In the genomic region with DNA sequence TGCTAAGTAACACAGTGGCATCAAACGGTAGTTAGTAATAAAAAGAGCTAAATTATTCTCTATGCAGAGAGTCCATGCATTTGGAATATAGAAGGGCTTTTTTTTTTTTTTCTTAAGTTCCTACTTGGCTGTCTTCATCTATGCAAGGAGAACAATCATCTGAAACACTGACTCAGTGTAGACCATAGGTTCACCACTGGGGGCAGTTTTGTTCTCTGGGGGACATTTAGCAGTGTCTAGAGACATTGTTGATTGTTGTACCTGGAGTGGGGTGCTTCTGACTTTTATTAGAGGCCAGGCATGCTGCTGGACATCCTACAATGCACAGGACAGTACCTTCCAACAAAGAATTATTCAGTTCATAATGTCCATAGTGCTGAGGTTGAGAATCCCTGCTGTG, we compare ENCODE assay signal across 1 cellular context.
TF ChIP-seq lines count a peak whose summit lies in the region.

No MANE protein-coding gene starts in this region.

TF ChIP-seq in HCT116, 20 proteins besides CTCF, POLR2A, EP300 and RAD21 (continued from another document):
- TF ChIP-seq, protein P1, sequence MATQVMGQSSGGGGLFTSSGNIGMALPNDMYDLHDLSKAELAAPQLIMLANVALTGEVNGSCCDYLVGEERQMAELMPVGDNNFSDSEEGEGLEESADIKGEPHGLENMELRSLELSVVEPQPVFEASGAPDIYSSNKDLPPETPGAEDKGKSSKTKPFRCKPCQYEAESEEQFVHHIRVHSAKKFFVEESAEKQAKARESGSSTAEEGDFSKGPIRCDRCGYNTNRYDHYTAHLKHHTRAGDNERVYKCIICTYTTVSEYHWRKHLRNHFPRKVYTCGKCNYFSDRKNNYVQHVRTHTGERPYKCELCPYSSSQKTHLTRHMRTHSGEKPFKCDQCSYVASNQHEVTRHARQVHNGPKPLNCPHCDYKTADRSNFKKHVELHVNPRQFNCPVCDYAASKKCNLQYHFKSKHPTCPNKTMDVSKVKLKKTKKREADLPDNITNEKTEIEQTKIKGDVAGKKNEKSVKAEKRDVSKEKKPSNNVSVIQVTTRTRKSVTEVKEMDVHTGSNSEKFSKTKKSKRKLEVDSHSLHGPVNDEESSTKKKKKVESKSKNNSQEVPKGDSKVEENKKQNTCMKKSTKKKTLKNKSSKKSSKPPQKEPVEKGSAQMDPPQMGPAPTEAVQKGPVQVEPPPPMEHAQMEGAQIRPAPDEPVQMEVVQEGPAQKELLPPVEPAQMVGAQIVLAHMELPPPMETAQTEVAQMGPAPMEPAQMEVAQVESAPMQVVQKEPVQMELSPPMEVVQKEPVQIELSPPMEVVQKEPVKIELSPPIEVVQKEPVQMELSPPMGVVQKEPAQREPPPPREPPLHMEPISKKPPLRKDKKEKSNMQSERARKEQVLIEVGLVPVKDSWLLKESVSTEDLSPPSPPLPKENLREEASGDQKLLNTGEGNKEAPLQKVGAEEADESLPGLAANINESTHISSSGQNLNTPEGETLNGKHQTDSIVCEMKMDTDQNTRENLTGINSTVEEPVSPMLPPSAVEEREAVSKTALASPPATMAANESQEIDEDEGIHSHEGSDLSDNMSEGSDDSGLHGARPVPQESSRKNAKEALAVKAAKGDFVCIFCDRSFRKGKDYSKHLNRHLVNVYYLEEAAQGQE (IDR thresholded peaks at IDR 0.05; ENCODE audit: low read depth): no peak
- no peak for TF ChIP-seq ZNF274 (IDR thresholded peaks at IDR 0.05; ENCODE audit: low read depth, low read length)
- no peak for TF ChIP-seq CBX3 (IDR thresholded peaks at IDR 0.05; ENCODE audit: low read depth)
- TF ChIP-seq SRF (IDR thresholded peaks at IDR 0.05; ENCODE audit: low read depth): no peak
- TF ChIP-seq EZH2phosphoT487 (IDR thresholded peaks at IDR 0.05; ENCODE audit: borderline replicate concordance): no peak
- TF ChIP-seq POLR2AphosphoS5 (IDR thresholded peaks at IDR 0.05; ENCODE audit: low read depth, low read length): no peak
- no peak for TF ChIP-seq ZFX (IDR thresholded peaks at IDR 0.05)
- no peak for TF ChIP-seq SIN3A (IDR thresholded peaks at IDR 0.05; ENCODE audit: low read depth)
- TF ChIP-seq SP1 (IDR thresholded peaks at IDR 0.05; ENCODE audit: low read depth): no peak
- TF ChIP-seq TCF7L2 (IDR thresholded peaks at IDR 0.05; ENCODE audit: borderline replicate concordance, extremely low read depth, insufficient read depth, insufficient read length): no peak
- no peak for TF ChIP-seq FOSL1 (IDR thresholded peaks at IDR 0.05; ENCODE audit: low read depth)
- no peak for TF ChIP-seq JUND (IDR thresholded peaks at IDR 0.05)
- TF ChIP-seq, protein P2, sequence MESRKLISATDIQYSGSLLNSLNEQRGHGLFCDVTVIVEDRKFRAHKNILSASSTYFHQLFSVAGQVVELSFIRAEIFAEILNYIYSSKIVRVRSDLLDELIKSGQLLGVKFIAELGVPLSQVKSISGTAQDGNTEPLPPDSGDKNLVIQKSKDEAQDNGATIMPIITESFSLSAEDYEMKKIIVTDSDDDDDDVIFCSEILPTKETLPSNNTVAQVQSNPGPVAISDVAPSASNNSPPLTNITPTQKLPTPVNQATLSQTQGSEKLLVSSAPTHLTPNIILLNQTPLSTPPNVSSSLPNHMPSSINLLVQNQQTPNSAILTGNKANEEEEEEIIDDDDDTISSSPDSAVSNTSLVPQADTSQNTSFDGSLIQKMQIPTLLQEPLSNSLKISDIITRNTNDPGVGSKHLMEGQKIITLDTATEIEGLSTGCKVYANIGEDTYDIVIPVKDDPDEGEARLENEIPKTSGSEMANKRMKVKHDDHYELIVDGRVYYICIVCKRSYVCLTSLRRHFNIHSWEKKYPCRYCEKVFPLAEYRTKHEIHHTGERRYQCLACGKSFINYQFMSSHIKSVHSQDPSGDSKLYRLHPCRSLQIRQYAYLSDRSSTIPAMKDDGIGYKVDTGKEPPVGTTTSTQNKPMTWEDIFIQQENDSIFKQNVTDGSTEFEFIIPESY (IDR thresholded peaks at IDR 0.05; ENCODE audit: extremely low read depth, insufficient replicate concordance, low read length): no peak
